In genomic region chr11:129317564-129317963, GRCh38 we compare ENCODE assay signal across 15 cellular contexts. TPM values are rescaled to one million over a fixed set of nuclear protein-coding genes. Genes with fewer than 3 reads are reported as not detected.
A peak's percentile ranks its signal among the peaks of the same experiment; 100 is the strongest.
DNase-seq lines count a peak whose midpoint lies in the region; ATAC-seq and TF ChIP-seq lines count a peak whose summit lies in the region.
"Had no signal": no experiment of that assay in that cellular context is flagged by ENCODE, and none has a peak within 500 bp of the region (broad histone marks: within the 10 kb centered on the region; RNA-seq: fewer than 3 reads in every experiment).

No MANE protein-coding gene starts in this region.

- H3K4me3 ChIP-seq in mucosa of rectum (ENCODE audit: low read length in 2 of 2), result no peak overlapping the region
- H3K4me3 ChIP-seq in dorsolateral prefrontal cortex, result no peak overlapping the region
- H3K4me3 ChIP-seq in GM23248, result no peak overlapping the region

- TF ChIP-seq CTCF in VCaP (conservative IDR thresholded peaks at IDR 0.05), result no peak
- no peak for TF ChIP-seq CTCF in dorsolateral prefrontal cortex (IDR thresholded peaks at IDR 0.05 in 54 of 56, conservative IDR thresholded peaks at IDR 0.05 in 2 of 56; ENCODE audit: low read depth in 1 of 56, partially characterized antibody in 56 of 56)

- ATAC-seq in GM21723 (IDR thresholded peaks at IDR 0.05; ENCODE audit: unreplicated experiment), result no peak
- no peak for ATAC-seq in GM19397 (IDR thresholded peaks at IDR 0.05; ENCODE audit: unreplicated experiment)

- no peaks in the 10 kb centered on the region for H3K27me3 ChIP-seq in mucosa of rectum (ENCODE audit: control insufficient read depth in 2 of 2, insufficient read depth in 2 of 2, low read length in 2 of 2)
- no peaks in the 10 kb centered on the region for H3K27me3 ChIP-seq in dorsolateral prefrontal cortex
- peaks cover 4% of the 10 kb centered on the region; the same call in 1 of the 2 replicates for H3K27me3 ChIP-seq in GM23248 (replicated peaks; ENCODE audit: insufficient read depth)

- no peak overlapping the region for H3K4me2 ChIP-seq in GM23248 (ENCODE audit: unreplicated experiment)

- 50 to 55% methylated on average over 4 of the region's 4 CpGs for WGBS in GM23248 (ENCODE audit: low coverage in 1 of 2, low lambda C conversion rate in 2 of 2, missing lambda C conversion rate in 2 of 2), 2 experiments

- H3K9me3 ChIP-seq in mucosa of rectum (ENCODE audit: control insufficient read depth in 2 of 2, low read length in 2 of 2) (no peaks in the 10 kb centered on the region), GM23248 (ENCODE audit: low read depth) (no peaks in the 10 kb centered on the region)

- DNase-seq in DMS79 (lab: John Stamatoyannopoulos, UW), result peak; percentile 76
- peak; percentile 11 for DNase-seq in NCI-H2196 (lab: John Stamatoyannopoulos, UW; ENCODE audit: unreplicated experiment)
- no peak for DNase-seq in dorsolateral prefrontal cortex
- DNase-seq in GM23248, result no peak
- DNase-seq: activated gamma-delta T cell treated with Interleukin-2 at 50 U/mL for 16 hours; CD4-positive, CD25-positive, alpha-beta regulatory T cell; erythroblast; stimulated activated CD4-positive, alpha-beta T cell treated with anti-CD3 and anti-CD28 coated beads, Interleukin-2, amount 100 ng/mL, for 48 hours; stimulated activated naive CD4-positive, alpha-beta T cell treated with Interleukin-2 at 50 U/mL for 16 hours had no signal

- H3K79me2 ChIP-seq in GM23248 (ENCODE audit: insufficient read depth), result no peaks in the 10 kb centered on the region

- in situ Hi-C loops in GM23248 (cut with MboI), result no loop called here

- H2AFZ ChIP-seq in GM23248, result no peak overlapping the region

- H3K27ac ChIP-seq in VCaP (peak overlapping the region; percentile 99), mucosa of rectum (ENCODE audit: low read depth in 2 of 2, low read length in 2 of 2) (peak overlapping the region; percentile 17 to 85), dorsolateral prefrontal cortex (no peak overlapping the region), GM23248 (no peak overlapping the region)

- intact Hi-C loops in dorsolateral prefrontal cortex (cut with DNase I), result no loop called here

- no peaks in the 10 kb centered on the region for H3K9me2 ChIP-seq in GM23248 (ENCODE audit: insufficient read depth)

- H3K4me1 ChIP-seq in mucosa of rectum (ENCODE audit: control insufficient read depth in 2 of 2, insufficient read depth in 2 of 2, low read length in 2 of 2) (peaks cover 23 to 43% of the 10 kb centered on the region in 2 donors), GM23248 (ENCODE audit: insufficient read depth) (no peaks in the 10 kb centered on the region; the same call in 1 of the 2 replicates)

- H4K20me1 ChIP-seq in GM23248 (ENCODE audit: insufficient read depth), result no peaks in the 10 kb centered on the region

- H3K9ac ChIP-seq in mucosa of rectum (ENCODE audit: low read depth in 1 of 2, low read length in 2 of 2) (peak overlapping the region in 1 of 2 donors; percentile 3), GM23248 (no peak overlapping the region)

- H3K36me3 ChIP-seq in mucosa of rectum (ENCODE audit: control insufficient read depth in 2 of 2, insufficient read depth in 2 of 2, low read length in 2 of 2) (no peaks in the 10 kb centered on the region), GM23248 (ENCODE audit: low read depth) (no peaks in the 10 kb centered on the region)

- H3F3A ChIP-seq in GM23248 (ENCODE audit: insufficient read depth), result no peaks in the 10 kb centered on the region; the same call in 1 of the 2 replicates

RNA-seq across cellular contexts. Expression of gene BARX2, which starts 58.1 kb away (rescaled TPM):
- 1 to 10 TPM in 19 of 120 experiments, under 1 TPM in 86, not detected in 15; 0.22 to 2.3 (median 0.67) TPM for total RNA-seq in dorsolateral prefrontal cortex
- not detected in 2 replicates for total RNA-seq in GM23248 (2014; rRNA removed; shearing (Covaris generic))
- not detected in 2 replicates for polyA plus RNA-seq in GM23248 (2016; fragmentation: Nextera tagmentation; extraction: Ambion mirVana)
- total RNA-seq: CD4-positive, CD25-positive, alpha-beta regulatory T cell; LHCN-M2; posterior vena cava had no signal
- polyA plus RNA-seq: CD4-positive, CD25-positive, alpha-beta regulatory T cell had no signal

Comparison
In these comparisons a context has a peak if more than half of its experiments do, and no peak if none do; other contexts are left out.
1. DNase-seq: peak in DMS79 (single experiment) and NCI-H2196 (single experiment); none in dorsolateral prefrontal cortex (0 of 10) and GM23248 (single experiment).
2. H3K27ac ChIP-seq: peak in VCaP (single experiment) and mucosa of rectum (2 of 2); none in dorsolateral prefrontal cortex (0 of 59) and GM23248 (single experiment).